Comparison of ENCODE assay signal across 22 cellular contexts in the genomic region with DNA sequence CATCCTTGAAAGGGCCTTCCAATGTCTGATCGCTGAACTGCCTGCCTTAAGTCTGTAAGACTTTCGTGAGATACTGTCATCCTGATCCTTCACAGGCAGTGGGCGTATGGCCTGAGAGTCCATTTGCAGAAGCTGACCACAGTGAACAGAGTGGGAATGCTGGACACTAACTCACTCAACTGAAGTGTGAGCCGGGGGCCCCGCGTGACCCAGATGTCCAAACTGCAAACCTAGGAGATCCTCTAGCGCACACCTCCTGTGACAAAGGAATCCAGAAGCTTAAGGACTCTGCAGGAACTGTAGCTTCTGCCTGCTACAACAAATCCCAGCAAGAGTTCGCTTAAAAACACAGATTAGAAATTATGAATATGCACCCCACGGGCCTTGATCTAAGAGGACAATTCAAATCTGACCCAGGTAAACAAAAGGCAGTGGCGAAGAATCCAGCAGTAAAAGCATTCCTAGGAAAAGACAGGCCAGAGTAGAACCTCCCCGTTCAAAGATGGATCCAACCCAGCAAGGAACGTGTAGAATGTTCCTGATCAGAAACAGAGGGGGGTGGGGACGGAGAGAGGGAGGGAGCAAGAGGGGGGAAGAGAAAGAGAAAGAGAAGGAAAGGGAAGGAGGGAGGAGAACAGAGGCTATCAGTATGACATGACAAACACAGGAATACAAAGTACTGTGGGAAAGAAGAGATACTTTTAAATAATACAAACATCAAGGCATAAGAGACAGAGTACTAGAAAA.
"Had no signal": no experiment of that assay in that cellular context is flagged by ENCODE, and none has a peak within 500 bp of the region (broad histone marks: within the 10 kb centered on the region; RNA-seq: fewer than 3 reads in every experiment).

No MANE protein-coding gene starts in this region.

- H3K27me3 ChIP-seq: cardiac muscle cell, gastrocnemius medialis, ovary, right atrium auricular region had no signal

- H3K4me1 Mint-ChIP-seq: activated naive CD4-positive, alpha-beta T cell treated with anti-CD3 and anti-CD28 coated beads, Interleukin-2, amount 10 ng/mL, durations not matched to agents 7 days and 5 days; memory B cell had no signal

- H3K4me1 ChIP-seq: esophagus squamous epithelium, psoas muscle, tibial artery had no signal

- H3K4me3 ChIP-seq: cardiac muscle cell, esophagus squamous epithelium, gastrocnemius medialis, ovary, psoas muscle, right atrium auricular region, tibial artery had no signal

- H3K4me3 Mint-ChIP-seq: activated naive CD4-positive, alpha-beta T cell treated with anti-CD3 and anti-CD28 coated beads, Interleukin-2, amount 10 ng/mL, durations not matched to agents 7 days and 5 days; activated T-cell treated with anti-CD3 and anti-CD28 coated beads, Interleukin-2, amount 50 U/mL, for 72 hours; memory B cell; naive B cell; stimulated activated naive CD8-positive, alpha-beta T cell treated with anti-CD3 and anti-CD28 coated beads, Interleukin-15, Interleukin-2, amounts not matched to agents 100 ng/mL and 50 ng/mL, for 24 hours had no signal

- H3K27ac Mint-ChIP-seq: activated naive CD4-positive, alpha-beta T cell treated with anti-CD3 and anti-CD28 coated beads, Interleukin-2, amount 10 ng/mL, durations not matched to agents 7 days and 5 days; activated T-cell treated with anti-CD3 and anti-CD28 coated beads, Interleukin-2, amount 50 U/mL, for 72 hours; memory B cell; naive B cell; stimulated activated naive CD8-positive, alpha-beta T cell treated with anti-CD3 and anti-CD28 coated beads, Interleukin-15, Interleukin-2, amounts not matched to agents 100 ng/mL and 50 ng/mL, for 24 hours had no signal

- H3K9me3 Mint-ChIP-seq: stimulated activated naive CD8-positive, alpha-beta T cell treated with anti-CD3 and anti-CD28 coated beads, Interleukin-15, Interleukin-2, amounts not matched to agents 100 ng/mL and 50 ng/mL, for 24 hours had no signal

- DNase-seq: activated CD4-positive, alpha-beta T cell treated with anti-CD3 and anti-CD28 coated beads for 4 hours; activated CD4-positive, alpha-beta T cell treated with anti-CD3 and anti-CD28 coated beads, Interleukin-2, amount 50 U/mL, for 48 hours; activated CD4-positive, CD25-positive, alpha-beta regulatory T cell; activated effector memory CD4-positive, alpha-beta T cell treated with anti-CD3 and anti-CD28 coated beads, Interleukin-2, amount 50 U/mL, for 16 hours; activated naive CD4-positive, alpha-beta T cell treated with anti-CD3 and anti-CD28 coated beads, Interleukin-2, amount 10 ng/mL, durations not matched to agents 7 days and 5 days; activated T-cell treated with anti-CD3 and anti-CD28 coated beads, Interleukin-2, amount 50 U/mL, for 72 hours; dermis blood vessel endothelial cell; esophagus squamous epithelium; gastrocnemius medialis; hypothalamus; left cardiac atrium; naive B cell; ovary; psoas muscle; stimulated activated CD4-positive, alpha-beta T cell treated with anti-CD3 and anti-CD28 coated beads, Interleukin-1b, Interleukin-23, amount 100 ng/mL, for 48 hours; substantia nigra; T-helper 9 cell; tibial artery had no signal

- ATAC-seq: activated T-cell treated with anti-CD3 and anti-CD28 coated beads, Interleukin-2, amount 50 U/mL, for 72 hours; gastrocnemius medialis; left cardiac atrium; psoas muscle had no signal

- H3K36me3 Mint-ChIP-seq: activated naive CD4-positive, alpha-beta T cell treated with anti-CD3 and anti-CD28 coated beads, Interleukin-2, amount 10 ng/mL, durations not matched to agents 7 days and 5 days had no signal

- H3K27ac ChIP-seq: cardiac muscle cell, esophagus squamous epithelium, gastrocnemius medialis, ovary, psoas muscle, right atrium auricular region, tibial artery had no signal

- H3K9me3 ChIP-seq: esophagus squamous epithelium, gastrocnemius medialis, ovary, psoas muscle, right atrium auricular region, tibial artery had no signal

- H3K36me3 ChIP-seq: cardiac muscle cell, esophagus squamous epithelium, gastrocnemius medialis, ovary, right atrium auricular region, tibial artery had no signal
